ENCODE assay signal across 8 cellular contexts in genomic region chr2:233165895-233166661, GRCh38.
DNase-seq lines count a peak whose midpoint lies in the region; ATAC-seq and TF ChIP-seq lines count a peak whose summit lies in the region.

No MANE protein-coding gene starts in this region.

- H3K4me1 ChIP-seq in Loucy (ENCODE audit: insufficient read depth, low read length, poor library complexity, severe bottlenecking) (peaks cover 7% of the 10 kb centered on the region), adrenal gland (replicated peaks in 1 of 2) (no peaks in the 10 kb centered on the region), left lung (peaks cover 8 to 35% of the 10 kb centered on the region in 2 donors)

- TF ChIP-seq CTCF in AG10803 (conservative IDR thresholded peaks at IDR 0.05; ENCODE audit: low read length) (no peak), Loucy (conservative IDR thresholded peaks at IDR 0.05; ENCODE audit: low read length) (no peak), adrenal gland (IDR thresholded peaks at IDR 0.05) (no peak), left lung (IDR thresholded peaks at IDR 0.05) (no peak)

- no peak for TF ChIP-seq POLR2A in adrenal gland (IDR thresholded peaks at IDR 0.05)

- intact Hi-C loops in adrenal gland (cut with DNase I) (no loop called here), left lung (cut with DNase I) (no loop called here)

- ATAC-seq in left lung: peak; percentile 88
- no peak for ATAC-seq in HG02678 (IDR thresholded peaks at IDR 0.05; ENCODE audit: unreplicated experiment)
- no peak for ATAC-seq in HG02798 (IDR thresholded peaks at IDR 0.05; ENCODE audit: poor library complexity, unreplicated experiment)
- no peak for ATAC-seq in HG02884 (IDR thresholded peaks at IDR 0.05; ENCODE audit: unreplicated experiment)

- H3K4me2 ChIP-seq in Loucy (ENCODE audit: low read depth, low read length, poor library complexity, severe bottlenecking): peak overlapping the region; percentile 11

- H4K20me1 ChIP-seq in Loucy (ENCODE audit: insufficient read depth, low read length, poor library complexity, severe bottlenecking): no peaks in the 10 kb centered on the region

- no peak overlapping the region for H3K4me3 ChIP-seq in AG10803 (ENCODE audit: low read length)
- no peak overlapping the region for H3K4me3 ChIP-seq in Loucy (ENCODE audit: low read length, poor library complexity, severe bottlenecking)
- H3K4me3 ChIP-seq in adrenal gland: no peak overlapping the region
- peak overlapping the region in 1 of 2 donors; percentile 9 for H3K4me3 ChIP-seq in left lung

- H3F3A ChIP-seq in Loucy (ENCODE audit: low read depth): no peaks in the 10 kb centered on the region

- no peak overlapping the region for H3K9ac ChIP-seq in Loucy (ENCODE audit: low read depth, low read length, poor library complexity, severe bottlenecking)

- H3K9me3 ChIP-seq in Loucy (ENCODE audit: insufficient read depth, low read depth, low read length): no peaks in the 10 kb centered on the region
- no peaks in the 10 kb centered on the region for H3K9me3 ChIP-seq in adrenal gland (replicated peaks in 1 of 3)
- H3K9me3 ChIP-seq in left lung: no peaks in the 10 kb centered on the region

- 46 to 64% (median 54%) methylated on average over 11 to 19 of the region's 19 CpGs for WGBS in adrenal gland, 4 donors

- peak; percentile 15 for DNase-seq in AG10803 (ENCODE audit: low read depth)
- DNase-seq in adrenal gland: peak; percentile 25 to 65 (median 44)
- DNase-seq in left lung: peak; percentile 85 to 94
- no peak for DNase-seq in NCI-H1694 (lab: John Stamatoyannopoulos, UW)

- no peaks in the 10 kb centered on the region for H3K79me2 ChIP-seq in Loucy (ENCODE audit: insufficient read depth, low read length)

- H3K27ac ChIP-seq in adrenal gland: peak overlapping the region in 1 of 5 donors; percentile 2
- peak overlapping the region in 1 of 2 donors; percentile 91 for H3K27ac ChIP-seq in left lung

- no peaks in the 10 kb centered on the region for H3K9me2 ChIP-seq in Loucy (replicated peaks; ENCODE audit: low read depth, low read length)

- H3K36me3 ChIP-seq in Loucy (ENCODE audit: insufficient read depth, low read length): peaks cover 87% of the 10 kb centered on the region; the same call in 1 of the 2 replicates
- no peaks in the 10 kb centered on the region for H3K36me3 ChIP-seq in adrenal gland (replicated peaks in 1 of 2)
- H3K36me3 ChIP-seq in left lung: peaks cover 0 to 57% of the 10 kb centered on the region in 2 donors

- H3K27me3 ChIP-seq in Loucy (ENCODE audit: insufficient read depth, low read length, poor library complexity, severe bottlenecking) (no peaks in the 10 kb centered on the region), adrenal gland (no peaks in the 10 kb centered on the region), left lung (no peaks in the 10 kb centered on the region)

- H2AFZ ChIP-seq in Loucy (ENCODE audit: low read length): no peak overlapping the region
